22 cellular contexts compared by ENCODE assay signal in the genomic region with DNA sequence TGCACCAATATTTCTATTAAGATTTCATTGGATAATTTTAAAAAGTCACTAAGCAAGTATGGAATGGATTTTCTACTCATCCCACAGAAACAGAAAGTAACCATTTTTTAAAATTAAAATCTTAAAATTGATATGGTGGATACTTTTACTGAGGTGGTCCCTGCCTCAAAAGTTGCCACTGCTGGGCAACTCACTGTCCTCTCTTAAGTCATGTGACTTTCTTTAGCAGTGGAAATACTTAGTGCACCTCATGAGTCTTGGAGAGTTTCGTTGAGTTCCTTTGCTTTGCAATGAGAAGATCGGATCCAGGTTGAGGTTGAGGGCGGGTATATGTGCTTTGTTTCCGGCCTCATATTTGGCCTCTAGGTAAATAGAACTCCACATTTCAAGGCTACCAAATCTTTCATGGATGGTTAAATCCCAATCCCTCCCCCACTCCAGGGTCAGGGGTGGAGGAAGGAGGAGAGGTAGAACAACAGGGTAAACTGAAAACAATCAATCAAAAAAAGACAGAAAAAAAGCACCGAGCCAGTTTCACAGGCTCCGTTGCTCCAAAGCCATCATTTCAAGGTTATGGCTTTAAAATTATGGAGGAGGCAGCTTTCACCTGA. TPM values are rescaled to one million over a fixed set of nuclear protein-coding genes. Genes with fewer than 3 reads are reported as not detected.
DNase-seq lines count a peak whose midpoint lies in the region; ATAC-seq and TF ChIP-seq lines count a peak whose summit lies in the region.
"Had no signal": no experiment of that assay in that cellular context is flagged by ENCODE, and none has a peak within 500 bp of the region (broad histone marks: within the 10 kb centered on the region; RNA-seq: fewer than 3 reads in every experiment).

No MANE protein-coding gene starts in this region.

- TF ChIP-seq POLR2A in upper lobe of left lung (IDR thresholded peaks at IDR 0.05) (no peak), thyroid gland (IDR thresholded peaks at IDR 0.05) (no peak)

- no peaks in the 10 kb centered on the region for H3K9me3 ChIP-seq in lower lobe of right lung
- H3K9me3 ChIP-seq in upper lobe of left lung: no peaks in the 10 kb centered on the region
- no peaks in the 10 kb centered on the region for H3K9me3 ChIP-seq in thyroid gland
- H3K9me3 ChIP-seq: esophagus muscularis mucosa, gastrocnemius medialis, suprapubic skin had no signal

- H3K4me1 ChIP-seq in lower lobe of right lung: peaks cover 50% of the 10 kb centered on the region
- peaks cover 30 to 40% (median 33%) of the 10 kb centered on the region in 4 donors for H3K4me1 ChIP-seq in upper lobe of left lung
- H3K4me1 ChIP-seq in thyroid gland: peaks cover 0 to 4% of the 10 kb centered on the region in 2 donors

- H3K36me3 ChIP-seq in lower lobe of right lung (no peaks in the 10 kb centered on the region), upper lobe of left lung (no peaks in the 10 kb centered on the region), thyroid gland (no peaks in the 10 kb centered on the region)
- H3K36me3 ChIP-seq: esophagus muscularis mucosa, gastrocnemius medialis, suprapubic skin had no signal

- intact Hi-C loops in activated CD4-positive, alpha-beta T cell treated with anti-CD3 and anti-CD28 coated beads, Interleukin-2, amount 10 ng/mL, durations not matched to agents 24 days and 14 days (cut with micrococcal nuclease): loop anchor here (2.0 to 5.0 kb wide), 2 partner anchors 35 to 77 kb away; no protein-coding TSS in a partner anchor
- intact Hi-C loops in activated CD4-positive, alpha-beta T cell treated with anti-CD3 and anti-CD28 coated beads for 36 hours (cut with DNase I, micrococcal nuclease): no loop called here
- intact Hi-C loops in lower lobe of right lung (cut with DNase I) (loop anchor here (10.0 kb wide), 1 partner anchor 63 kb away; no protein-coding TSS in a partner anchor), thyroid gland (cut with DNase I) (no loop called here)

- H3K27me3 ChIP-seq in lower lobe of right lung (ENCODE audit: low read depth) (no peaks in the 10 kb centered on the region), upper lobe of left lung (no peaks in the 10 kb centered on the region), thyroid gland (no peaks in the 10 kb centered on the region)
- H3K27me3 ChIP-seq: esophagus muscularis mucosa, gastrocnemius medialis, suprapubic skin had no signal

- DNase-seq in activated CD4-positive, alpha-beta T cell treated with anti-CD3 and anti-CD28 coated beads, Interleukin-2, amount 10 ng/mL, durations not matched to agents 24 days and 14 days: no peak
- no peak for DNase-seq in activated CD4-positive, alpha-beta T cell treated with anti-CD3 and anti-CD28 coated beads for 36 hours
- DNase-seq in lower lobe of right lung (no peak), upper lobe of left lung (no peak), thyroid gland (no peak), RKO (ENCODE audit: low spot score) (no peak)
- no peak for DNase-seq in activated CD4-positive, CD25-positive, alpha-beta regulatory T cell treated with anti-CD3 and anti-CD28 coated beads, Interleukin-2, amount 50 U/mL, for 72 hours
- DNase-seq: 8988T; activated CD4-positive, alpha-beta T cell treated with anti-CD3 and anti-CD28 coated beads, Interleukin-2, amount 50 U/mL, for 1 hour; activated naive CD8-positive, alpha-beta T cell treated with anti-CD3 and anti-CD28 coated beads, Interleukin-2, amount 10 ng/mL, durations not matched to agents 7 days and 5 days; DMS79 treated with DMSO at 0.1 percent for 48 hours; effector memory CD8-positive, alpha-beta T cell; gastrocnemius medialis; Karpas-422; naive thymus-derived CD4-positive, alpha-beta T cell; NCI-H187 treated with DMSO at 0.1 percent for 48 hours; SHP77 treated with DMSO at 0.1 percent for 48 hours; stimulated activated CD4-positive, alpha-beta T cell treated with anti-CD3 and anti-CD28 coated beads, Interleukin-1b, Interleukin-23, amount 100 ng/mL, for 48 hours; T-cell had no signal

- TF ChIP-seq EP300 in upper lobe of left lung (IDR thresholded peaks at IDR 0.05): no peak

- TF ChIP-seq CTCF in lower lobe of right lung (IDR thresholded peaks at IDR 0.05): no peak
- no peak for TF ChIP-seq CTCF in upper lobe of left lung (IDR thresholded peaks at IDR 0.05)
- no peak for TF ChIP-seq CTCF in thyroid gland (IDR thresholded peaks at IDR 0.05)

- H3K36me3 Mint-ChIP-seq in activated CD4-positive, alpha-beta T cell treated with anti-CD3 and anti-CD28 coated beads, Interleukin-2, amount 10 ng/mL, durations not matched to agents 24 days and 14 days (ENCODE audit: low read depth): peaks cover 6% of the 10 kb centered on the region
- no peaks in the 10 kb centered on the region for H3K36me3 Mint-ChIP-seq in activated CD4-positive, alpha-beta T cell treated with anti-CD3 and anti-CD28 coated beads for 36 hours (ENCODE audit: low read depth)
- no peaks in the 10 kb centered on the region for H3K36me3 Mint-ChIP-seq in activated T-helper 17 cell treated with anti-CD3 and anti-CD28 coated beads, Interleukin-2, amount 50 U/mL, for 72 hours (ENCODE audit: low read depth)

- H3K27ac ChIP-seq in lower lobe of right lung (peak overlapping the region; percentile 41), upper lobe of left lung (peak overlapping the region in 3 of 4 donors; percentile 30 to 78 (median 69)), thyroid gland (no peak overlapping the region)

- H3K9me3 Mint-ChIP-seq in activated CD4-positive, alpha-beta T cell treated with anti-CD3 and anti-CD28 coated beads, Interleukin-2, amount 10 ng/mL, durations not matched to agents 24 days and 14 days: peaks cover 6% of the 10 kb centered on the region
- H3K9me3 Mint-ChIP-seq in activated CD4-positive, alpha-beta T cell treated with anti-CD3 and anti-CD28 coated beads for 36 hours (ENCODE audit: low read depth): no peaks in the 10 kb centered on the region
- H3K9me3 Mint-ChIP-seq in activated T-helper 17 cell treated with anti-CD3 and anti-CD28 coated beads, Interleukin-2, amount 50 U/mL, for 72 hours: no peaks in the 10 kb centered on the region
- H3K9me3 Mint-ChIP-seq: activated naive CD8-positive, alpha-beta T cell treated with anti-CD3 and anti-CD28 coated beads, Interleukin-2, amount 10 ng/mL, durations not matched to agents 7 days and 5 days; effector memory CD8-positive, alpha-beta T cell; T-cell had no signal

- no peaks in the 10 kb centered on the region for H3K27me3 Mint-ChIP-seq in activated CD4-positive, alpha-beta T cell treated with anti-CD3 and anti-CD28 coated beads, Interleukin-2, amount 10 ng/mL, durations not matched to agents 24 days and 14 days
- no peaks in the 10 kb centered on the region for H3K27me3 Mint-ChIP-seq in activated CD4-positive, alpha-beta T cell treated with anti-CD3 and anti-CD28 coated beads for 36 hours
- H3K27me3 Mint-ChIP-seq in activated T-helper 17 cell treated with anti-CD3 and anti-CD28 coated beads, Interleukin-2, amount 50 U/mL, for 72 hours: no peaks in the 10 kb centered on the region
- H3K27me3 Mint-ChIP-seq: effector memory CD8-positive, alpha-beta T cell; naive thymus-derived CD4-positive, alpha-beta T cell; T-cell had no signal

- peak overlapping the region; percentile 54 for H3K27ac Mint-ChIP-seq in activated CD4-positive, alpha-beta T cell treated with anti-CD3 and anti-CD28 coated beads, Interleukin-2, amount 10 ng/mL, durations not matched to agents 24 days and 14 days
- H3K27ac Mint-ChIP-seq in activated CD4-positive, alpha-beta T cell treated with anti-CD3 and anti-CD28 coated beads for 36 hours: no peak overlapping the region
- H3K27ac Mint-ChIP-seq in activated T-helper 17 cell treated with anti-CD3 and anti-CD28 coated beads, Interleukin-2, amount 50 U/mL, for 72 hours: peak overlapping the region; percentile 56
- H3K27ac Mint-ChIP-seq: activated naive CD8-positive, alpha-beta T cell treated with anti-CD3 and anti-CD28 coated beads, Interleukin-2, amount 10 ng/mL, durations not matched to agents 7 days and 5 days; effector memory CD8-positive, alpha-beta T cell; T-cell had no signal

- CTCF ChIA-PET in activated CD4-positive, alpha-beta T cell treated with anti-CD3 and anti-CD28 coated beads for 36 hours (lab: Charles Lee): interaction anchor here (0.6 kb wide), 1 partner anchor 362 kb away, joined by 3 read pairs; no protein-coding TSS in a partner anchor

- H3K4me1 Mint-ChIP-seq in activated CD4-positive, alpha-beta T cell treated with anti-CD3 and anti-CD28 coated beads, Interleukin-2, amount 10 ng/mL, durations not matched to agents 24 days and 14 days: peaks cover 25% of the 10 kb centered on the region
- H3K4me1 Mint-ChIP-seq in activated CD4-positive, alpha-beta T cell treated with anti-CD3 and anti-CD28 coated beads for 36 hours: peaks cover 24% of the 10 kb centered on the region
- H3K4me1 Mint-ChIP-seq in activated T-helper 17 cell treated with anti-CD3 and anti-CD28 coated beads, Interleukin-2, amount 50 U/mL, for 72 hours: peaks cover 20% of the 10 kb centered on the region

- 96 to 97% methylated on average over 6 of the region's 6 CpGs for whole genome bisulfite sequencing in upper lobe of left lung, 2 donors
- 94% methylated on average over 6 of the region's 6 CpGs for WGBS in thyroid gland, 2 donors

- ATAC-seq in activated CD4-positive, alpha-beta T cell treated with anti-CD3 and anti-CD28 coated beads for 36 hours: no peak
- ATAC-seq in activated T-helper 17 cell treated with anti-CD3 and anti-CD28 coated beads, Interleukin-2, amount 50 U/mL, for 72 hours (replicated peaks): no peak
- ATAC-seq in lower lobe of right lung (no peak), upper lobe of left lung (ENCODE audit: low FRiP score in 2 of 2) (no peak)
- ATAC-seq: effector memory CD8-positive, alpha-beta T cell; gastrocnemius medialis; naive thymus-derived CD4-positive, alpha-beta T cell; T-cell had no signal

- H3K4me3 Mint-ChIP-seq in activated CD4-positive, alpha-beta T cell treated with anti-CD3 and anti-CD28 coated beads, Interleukin-2, amount 10 ng/mL, durations not matched to agents 24 days and 14 days: no peak overlapping the region
- H3K4me3 Mint-ChIP-seq in activated CD4-positive, alpha-beta T cell treated with anti-CD3 and anti-CD28 coated beads for 36 hours: no peak overlapping the region
- no peak overlapping the region for H3K4me3 Mint-ChIP-seq in activated T-helper 17 cell treated with anti-CD3 and anti-CD28 coated beads, Interleukin-2, amount 50 U/mL, for 72 hours
- H3K4me3 Mint-ChIP-seq: activated naive CD8-positive, alpha-beta T cell treated with anti-CD3 and anti-CD28 coated beads, Interleukin-2, amount 10 ng/mL, durations not matched to agents 7 days and 5 days; effector memory CD8-positive, alpha-beta T cell; naive thymus-derived CD4-positive, alpha-beta T cell; T-cell had no signal

- H3K4me3 ChIP-seq in lower lobe of right lung (no peak overlapping the region), upper lobe of left lung (no peak overlapping the region), thyroid gland (replicated peaks in 1 of 3) (no peak overlapping the region)
- H3K4me3 ChIP-seq: esophagus muscularis mucosa, gastrocnemius medialis, suprapubic skin had no signal

- POLR2A ChIA-PET in activated CD4-positive, alpha-beta T cell treated with anti-CD3 and anti-CD28 coated beads for 36 hours (lab: Charles Lee): no interaction called here

RNA-seq across cellular contexts. Expression of a gene that starts 39.5 kb away (rescaled TPM):
- total RNA-seq in activated CD4-positive, alpha-beta T cell treated with anti-CD3 and anti-CD28 coated beads, Interleukin-2, amount 10 ng/mL, durations not matched to agents 24 days and 14 days: 95.5 and 96.7 TPM in 2 replicates
- 10 to 100 TPM; 49.9 to 60.9 TPM for total RNA-seq in activated CD4-positive, alpha-beta T cell treated with anti-CD3 and anti-CD28 coated beads for 36 hours
- total RNA-seq in activated T-helper 17 cell treated with anti-CD3 and anti-CD28 coated beads, Interleukin-2, amount 50 U/mL, for 72 hours: 10 to 100 TPM; 68.4 to 94.1 TPM
- total RNA-seq in lower lobe of right lung (196 TPM), upper lobe of left lung (100 to 1,000 TPM in 2 of 6 donors, 10 to 100 TPM in 4; 18.4 to 236 (median 86.0) TPM), thyroid gland (10 to 100 TPM; 31.0 to 40.2 (median 33.8) TPM)

Comparison
In these comparisons a context has a peak if more than half of its experiments do, and no peak if none do; other contexts are left out.
1. intact Hi-C loops: an anchor here in activated CD4-positive, alpha-beta T cell treated with anti-CD3 and anti-CD28 coated beads, Interleukin-2, amount 10 ng/mL, durations not matched to agents 24 days and 14 days (2.0 to 5.0 kb wide) and lower lobe of right lung (10.0 kb wide); none called in activated CD4-positive, alpha-beta T cell treated with anti-CD3 and anti-CD28 coated beads for 36 hours and thyroid gland.
2. H3K27ac ChIP-seq: peak in lower lobe of right lung (single experiment) and upper lobe of left lung (3 of 4); none in thyroid gland (0 of 3).